Comparison of ENCODE assay signal across 8 cellular contexts in genomic region chr22:46577361-46578249, GRCh38. TPM values are rescaled to one million over a fixed set of nuclear protein-coding genes. Genes with fewer than 3 reads are reported as not detected.
DNase-seq lines count a peak whose midpoint lies in the region; ATAC-seq and TF ChIP-seq lines count a peak whose summit lies in the region.

No MANE protein-coding gene starts in this region.

- H3K27ac ChIP-seq in fibroblast of lung (ENCODE audit: insufficient read depth, low read length) = no peak overlapping the region
- no peak overlapping the region for H3K27ac ChIP-seq in parathyroid adenoma

- DNase-seq in activated naive CD4-positive, alpha-beta T cell treated with Interleukin-2 at 50 U/mL for 16 hours = peak; percentile 17
- DNase-seq in activated naive CD4-positive, alpha-beta T cell (lab: John Stamatoyannopoulos, UW) = no peak
- no peak for DNase-seq in fibroblast of lung (ENCODE audit: low read depth in 2 of 2)
- no peak for DNase-seq in OCI-M1 (lab: John Stamatoyannopoulos, UW)

- H4K20me1 ChIP-seq in fibroblast of lung (ENCODE audit: control insufficient read depth, extremely low read depth, insufficient read depth, low read length) = no peaks in the 10 kb centered on the region

- H3K9me3 ChIP-seq in fibroblast of lung (ENCODE audit: control insufficient read depth, insufficient read depth, low read depth, low read length) = no peaks in the 10 kb centered on the region
- no peaks in the 10 kb centered on the region for H3K9me3 ChIP-seq in parathyroid adenoma (ENCODE audit: control insufficient read depth, low read length)

- H3K4me2 ChIP-seq in fibroblast of lung (ENCODE audit: extremely low read depth, insufficient read depth, low read length) = peak overlapping the region; percentile 82
- H3K4me2 ChIP-seq in parathyroid adenoma (ENCODE audit: low read length) = peak overlapping the region; percentile 52

- H3K79me2 ChIP-seq in fibroblast of lung (ENCODE audit: control insufficient read depth, insufficient read depth, low read length) (no peaks in the 10 kb centered on the region), parathyroid adenoma (peaks cover 2% of the 10 kb centered on the region)

- no peaks in the 10 kb centered on the region for H3K4me1 ChIP-seq in fibroblast of lung (ENCODE audit: control insufficient read depth, extremely low read depth, insufficient read depth, low read length)
- H3K4me1 ChIP-seq in parathyroid adenoma = no peaks in the 10 kb centered on the region

- H2AFZ ChIP-seq in fibroblast of lung (ENCODE audit: low read length) (no peak overlapping the region), parathyroid adenoma (peak overlapping the region; percentile 33)

- H3K9ac ChIP-seq in fibroblast of lung (ENCODE audit: insufficient read depth, low read length) (peak overlapping the region; percentile 46), parathyroid adenoma (no peak overlapping the region)

- H3K36me3 ChIP-seq in fibroblast of lung (ENCODE audit: control insufficient read depth, insufficient read depth, low read length) (no peaks in the 10 kb centered on the region), parathyroid adenoma (ENCODE audit: control insufficient read depth, insufficient read depth, low read length) (no peaks in the 10 kb centered on the region)

- H3K4me3 ChIP-seq in WI38 (ENCODE audit: low read depth, low read length) (peak overlapping the region; percentile 61), fibroblast of lung (replicated peaks in 1 of 4; ENCODE audit: control extremely low read depth in 1 of 4, insufficient read depth in 1 of 4, low read depth in 3 of 4, low read length in 4 of 4) (peak overlapping the region; percentile 58 to 67 (median 62)), parathyroid adenoma (ENCODE audit: low read depth, low read length) (peak overlapping the region; percentile 50)

- H3K27me3 ChIP-seq in fibroblast of lung (ENCODE audit: control insufficient read depth, insufficient read depth, low read length) = peaks cover 3% of the 10 kb centered on the region
- H3K27me3 ChIP-seq in parathyroid adenoma (ENCODE audit: control insufficient read depth, insufficient read depth, low read length) = no peaks in the 10 kb centered on the region

- no peak for ATAC-seq in HG02938 (IDR thresholded peaks at IDR 0.05; ENCODE audit: unreplicated experiment)
- ATAC-seq in HG02852 (IDR thresholded peaks at IDR 0.05; ENCODE audit: unreplicated experiment) = no peak

- TF ChIP-seq CTCF in WI38 (IDR thresholded peaks at IDR 0.05; ENCODE audit: low read depth, low read length) = no peak
- TF ChIP-seq CTCF in fibroblast of lung (conservative IDR thresholded peaks at IDR 0.05 in 1 of 2, IDR thresholded peaks at IDR 0.05 in 1 of 2; ENCODE audit: low read depth in 1 of 2, low read length in 2 of 2) = no peak
- TF ChIP-seq CTCF in parathyroid adenoma (IDR thresholded peaks at IDR 0.05) = no peak

RNA-seq across cellular contexts. Expression of gene CELSR1, which starts 40.2 kb away (rescaled TPM):
- total RNA-seq in fibroblast of lung = 1.8 and 2.1 TPM in 2 replicates
- polyA plus RNA-seq in fibroblast of lung = 0.07 and 1.2 TPM in 2 replicates
- polyA plus RNA-seq in fibroblast of lung (2012) = 0.13 and 1.4 TPM in 2 replicates
- 5.7 and 5.9 TPM in 2 replicates for polyA minus RNA-seq in fibroblast of lung (ENCODE audit: low replicate concordance)

RNA-seq across cellular contexts. Expression of gene GRAMD4, which starts 42.6 kb away (rescaled TPM):
- total RNA-seq in fibroblast of lung = 37.3 and 57.0 TPM in 2 replicates
- 7.5 and 9.0 TPM in 2 replicates for polyA plus RNA-seq in fibroblast of lung
- polyA plus RNA-seq in fibroblast of lung (2012) = 6.5 and 7.6 TPM in 2 replicates
- 8.5 and 14.8 TPM in 2 replicates for polyA minus RNA-seq in fibroblast of lung (ENCODE audit: low replicate concordance)
